Comparison of ENCODE assay signal across 7 cellular contexts in the genomic region with DNA sequence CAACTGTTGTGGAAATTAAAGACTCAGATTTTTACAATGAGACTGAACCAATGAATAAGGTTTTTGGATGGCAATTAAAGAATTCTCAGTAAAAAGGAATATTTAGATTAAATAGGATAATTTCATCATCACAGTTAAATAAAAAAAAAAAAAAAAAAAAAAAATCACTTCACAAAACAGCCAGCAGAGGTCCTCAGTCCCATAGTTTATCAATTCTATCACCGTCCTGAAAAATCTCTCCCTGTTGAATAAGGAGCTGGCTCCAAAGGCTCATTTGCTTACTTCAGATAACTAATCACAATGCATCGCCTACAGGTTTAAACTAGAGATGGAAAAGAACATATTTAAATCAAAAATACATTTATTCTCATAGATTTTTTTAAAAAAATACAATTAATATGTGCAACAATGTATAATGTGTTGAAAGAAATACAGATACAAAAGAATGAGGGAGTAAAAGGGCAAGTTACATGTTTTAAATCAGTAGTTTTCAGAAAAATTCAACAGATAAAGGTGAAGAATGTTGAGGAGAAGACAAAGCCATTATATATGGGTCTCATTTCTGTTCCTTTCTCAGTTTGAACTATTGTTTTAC.
DNase-seq lines count a peak whose midpoint lies in the region; ATAC-seq and TF ChIP-seq lines count a peak whose summit lies in the region.

No MANE protein-coding gene starts in this region.

- H3K4me1 ChIP-seq in RWPE2 (ENCODE audit: insufficient read depth, poor library complexity, severe bottlenecking) = no peaks in the 10 kb centered on the region
- H3K4me1 ChIP-seq in fibroblast of lung (ENCODE audit: control insufficient read depth, extremely low read depth, insufficient read depth, low read length) = no peaks in the 10 kb centered on the region

- no peak overlapping the region for H3K4me3 ChIP-seq in GM12864 (ENCODE audit: low read depth, low read length)
- H3K4me3 ChIP-seq in RWPE2 (ENCODE audit: severe bottlenecking) = no peak overlapping the region
- H3K4me3 ChIP-seq in fibroblast of lung (replicated peaks in 1 of 4; ENCODE audit: control extremely low read depth in 1 of 4, insufficient read depth in 1 of 4, low read depth in 3 of 4, low read length in 4 of 4) = no peak overlapping the region

- no peak overlapping the region for H3K9ac ChIP-seq in fibroblast of lung (ENCODE audit: insufficient read depth, low read length)

- TF ChIP-seq CTCF in GM12864 (IDR thresholded peaks at IDR 0.05; ENCODE audit: low read depth, low read length, missing control alignments) (peak; percentile 40), RWPE2 (IDR thresholded peaks at IDR 0.05; ENCODE audit: poor library complexity, severe bottlenecking) (peak; percentile 93), fibroblast of lung (conservative IDR thresholded peaks at IDR 0.05 in 1 of 2, IDR thresholded peaks at IDR 0.05 in 1 of 2; ENCODE audit: low read depth in 1 of 2, low read length in 2 of 2) (peak; percentile 58 to 60)

- H3K79me2 ChIP-seq in fibroblast of lung (ENCODE audit: control insufficient read depth, insufficient read depth, low read length) = no peaks in the 10 kb centered on the region

- no peaks in the 10 kb centered on the region for H3K9me3 ChIP-seq in RWPE2 (ENCODE audit: severe bottlenecking)
- H3K9me3 ChIP-seq in fibroblast of lung (ENCODE audit: control insufficient read depth, insufficient read depth, low read depth, low read length) = no peaks in the 10 kb centered on the region

- DNase-seq in GM12864 (ENCODE audit: low read depth) (no peak), Kasumi-1 (lab: John Stamatoyannopoulos, UW) (peak; percentile 70 to 72), RWPE2 (ENCODE audit: low spot score) (no peak), fibroblast of lung (ENCODE audit: low read depth in 2 of 2) (peak; percentile 31 to 58), retina (peak; percentile 61), C1 segment of cervical spinal cord (lab: John Stamatoyannopoulos, UW) (no peak)

- H4K20me1 ChIP-seq in fibroblast of lung (ENCODE audit: control insufficient read depth, extremely low read depth, insufficient read depth, low read length) = no peaks in the 10 kb centered on the region

- no peak overlapping the region for H3K4me2 ChIP-seq in fibroblast of lung (ENCODE audit: extremely low read depth, insufficient read depth, low read length)

- no peak overlapping the region for H2AFZ ChIP-seq in fibroblast of lung (ENCODE audit: low read length)

- no peaks in the 10 kb centered on the region for H3K36me3 ChIP-seq in RWPE2 (ENCODE audit: low read depth)
- H3K36me3 ChIP-seq in fibroblast of lung (ENCODE audit: control insufficient read depth, insufficient read depth, low read length) = no peaks in the 10 kb centered on the region

- H3K27ac ChIP-seq in RWPE2 (ENCODE audit: poor library complexity, severe bottlenecking) (no peak overlapping the region), fibroblast of lung (ENCODE audit: insufficient read depth, low read length) (no peak overlapping the region)

- no peak; the same call in 2 of the 3 replicates for ATAC-seq in RWPE2 (ENCODE audit: low read depth)
- ATAC-seq in HG02571 (IDR thresholded peaks at IDR 0.05; ENCODE audit: unreplicated experiment) = no peak

- H3K27me3 ChIP-seq in RWPE2 (ENCODE audit: insufficient read depth, poor library complexity, severe bottlenecking) = peaks cover 23% of the 10 kb centered on the region
- no peaks in the 10 kb centered on the region for H3K27me3 ChIP-seq in fibroblast of lung (ENCODE audit: control insufficient read depth, insufficient read depth, low read length)

Comparison
In these comparisons a context has a peak if more than half of its experiments do, and no peak if none do; other contexts are left out.
1. DNase-seq: peak in Kasumi-1 (2 of 2), fibroblast of lung (2 of 2) and retina (single experiment); none in GM12864 (single experiment), RWPE2 (single experiment) and C1 segment of cervical spinal cord (0 of 14).
2. CTCF ChIP-seq: peak in every context shown above with its lines; median percentile 93 in RWPE2; 59 in fibroblast of lung; 40 in GM12864.